In genomic region chr4:26804451-26804850, GRCh38 we compare ENCODE assay signal across 31 cellular contexts.
"Had no signal": no experiment of that assay in that cellular context is flagged by ENCODE, and none has a peak within 500 bp of the region (broad histone marks: within the 10 kb centered on the region; RNA-seq: fewer than 3 reads in every experiment).

No MANE protein-coding gene starts in this region.

- H3K36me3 ChIP-seq: ascending aorta, MG63, SJCRH30 had no signal

- H3K9ac ChIP-seq: SK-N-SH had no signal

- H3K27me3 Mint-ChIP-seq: activated CD4-positive, alpha-beta T cell treated with anti-CD3 and anti-CD28 coated beads, Interleukin-2, amount 10 ng/mL, durations not matched to agents 24 days and 14 days; activated CD8-positive, alpha-beta memory T cell treated with anti-CD3 and anti-CD28 coated beads, Interleukin-2, amount 10 ng/mL, durations not matched to agents 7 days and 5 days; activated naive CD8-positive, alpha-beta T cell treated with anti-CD3 and anti-CD28 coated beads, Interleukin-2, amount 50 U/mL, for 24 hours had no signal

- ATAC-seq: activated CD8-positive, alpha-beta memory T cell treated with anti-CD3 and anti-CD28 coated beads, Interleukin-2, amount 10 ng/mL, durations not matched to agents 7 days and 5 days; activated naive CD4-positive, alpha-beta T cell treated with anti-CD3 and anti-CD28 coated beads, Interleukin-2, amount 50 U/mL, for 72 hours; activated naive CD8-positive, alpha-beta T cell treated with anti-CD3 and anti-CD28 coated beads, Interleukin-2, amount 50 U/mL, for 24 hours; activated T-cell treated with anti-CD3 and anti-CD28 coated beads, Interleukin-2, amount 50 U/mL, for 4 hours; body of pancreas; Panc1 had no signal

- H3K9me3 ChIP-seq: ascending aorta, body of pancreas, MG63, SJCRH30, SK-N-SH had no signal

- H3K27ac ChIP-seq: ascending aorta, body of pancreas, RWPE1 had no signal

- FAIRE-seq: bronchial epithelial cell had no signal

- H3K27me3 ChIP-seq: ascending aorta, body of pancreas, MG63, SJCRH30 had no signal

- H3K4me2 ChIP-seq: SK-N-SH had no signal

- DNase-seq: activated B cell treated with CpG ODN at 0.5 μM for 24 hours; activated CD4-positive, alpha-beta T cell treated with anti-CD3 and anti-CD28 coated beads for 1 hour; activated CD4-positive, alpha-beta T cell treated with anti-CD3 and anti-CD28 coated beads, Interleukin-2, amount 10 ng/mL, durations not matched to agents 24 days and 14 days; activated CD4-positive, alpha-beta T cell treated with anti-CD3 and anti-CD28 coated beads, Interleukin-2, amount 50 U/mL, for 48 hours; activated CD8-positive, alpha-beta memory T cell treated with anti-CD3 and anti-CD28 coated beads, Interleukin-2, amount 10 ng/mL, durations not matched to agents 7 days and 5 days; activated effector memory CD4-positive, alpha-beta T cell treated with anti-CD3 and anti-CD28 coated beads, Interleukin-2, amount 50 U/mL, for 16 hours; activated naive CD4-positive, alpha-beta T cell treated with Interleukin-2 at 50 U/mL for 16 hours; activated naive CD8-positive, alpha-beta T cell treated with anti-CD3 and anti-CD28 coated beads, Interleukin-2, amount 50 U/mL, for 24 hours; activated T-cell treated with anti-CD3 and anti-CD28 coated beads, Interleukin-2, amount 50 U/mL, for 4 hours; amniotic stem cell; body of pancreas; central memory CD4-positive, alpha-beta T cell; MG63; MV-4-11; NCI-H1105; NCI-H1436; NCI-H1694 treated with DMSO at 0.1 percent for 48 hours; NCI-H2029 treated with DMSO at 0.1 percent for 48 hours; NCI-H510A treated with DMSO at 0.1 percent for 48 hours; NCI-H69; NK-92 treated with Interleukin-12 subunit alpha and Interleukin-12 subunit beta, amount 100 ng/mL, for 24 hours; OCI-M1; Right ventricle myocardium superior; SJCRH30; SK-N-SH; T-helper 1 cell had no signal

- H3K27ac Mint-ChIP-seq: activated B cell treated with CpG ODN at 0.5 μM for 24 hours; activated CD4-positive, alpha-beta T cell treated with anti-CD3 and anti-CD28 coated beads, Interleukin-2, amount 10 ng/mL, durations not matched to agents 24 days and 14 days; activated CD8-positive, alpha-beta memory T cell treated with anti-CD3 and anti-CD28 coated beads, Interleukin-2, amount 10 ng/mL, durations not matched to agents 7 days and 5 days; activated naive CD4-positive, alpha-beta T cell treated with anti-CD3 and anti-CD28 coated beads, Interleukin-2, amount 50 U/mL, for 72 hours had no signal

- H3K36me3 Mint-ChIP-seq: activated CD8-positive, alpha-beta memory T cell treated with anti-CD3 and anti-CD28 coated beads, Interleukin-2, amount 10 ng/mL, durations not matched to agents 7 days and 5 days; activated naive CD4-positive, alpha-beta T cell treated with anti-CD3 and anti-CD28 coated beads, Interleukin-2, amount 50 U/mL, for 72 hours had no signal

- H3K4me1 ChIP-seq: ascending aorta, body of pancreas had no signal

- H3K4me1 Mint-ChIP-seq: activated CD8-positive, alpha-beta memory T cell treated with anti-CD3 and anti-CD28 coated beads, Interleukin-2, amount 10 ng/mL, durations not matched to agents 7 days and 5 days had no signal

- H3K4me3 ChIP-seq: ascending aorta, body of pancreas, MG63, SJCRH30 had no signal

- H3K4me3 Mint-ChIP-seq: activated B cell treated with CpG ODN at 0.5 μM for 24 hours; activated CD4-positive, alpha-beta T cell treated with anti-CD3 and anti-CD28 coated beads, Interleukin-2, amount 10 ng/mL, durations not matched to agents 24 days and 14 days; activated CD8-positive, alpha-beta memory T cell treated with anti-CD3 and anti-CD28 coated beads, Interleukin-2, amount 10 ng/mL, durations not matched to agents 7 days and 5 days; activated naive CD8-positive, alpha-beta T cell treated with anti-CD3 and anti-CD28 coated beads, Interleukin-2, amount 50 U/mL, for 24 hours; activated T-cell treated with anti-CD3 and anti-CD28 coated beads, Interleukin-2, amount 50 U/mL, for 4 hours had no signal

- H3K9me3 Mint-ChIP-seq: activated B cell treated with CpG ODN at 0.5 μM for 24 hours; activated CD4-positive, alpha-beta T cell treated with anti-CD3 and anti-CD28 coated beads, Interleukin-2, amount 10 ng/mL, durations not matched to agents 24 days and 14 days; activated naive CD4-positive, alpha-beta T cell treated with anti-CD3 and anti-CD28 coated beads, Interleukin-2, amount 50 U/mL, for 72 hours; activated naive CD8-positive, alpha-beta T cell treated with anti-CD3 and anti-CD28 coated beads, Interleukin-2, amount 50 U/mL, for 24 hours; activated T-cell treated with anti-CD3 and anti-CD28 coated beads, Interleukin-2, amount 50 U/mL, for 4 hours had no signal
